In the genomic region with DNA sequence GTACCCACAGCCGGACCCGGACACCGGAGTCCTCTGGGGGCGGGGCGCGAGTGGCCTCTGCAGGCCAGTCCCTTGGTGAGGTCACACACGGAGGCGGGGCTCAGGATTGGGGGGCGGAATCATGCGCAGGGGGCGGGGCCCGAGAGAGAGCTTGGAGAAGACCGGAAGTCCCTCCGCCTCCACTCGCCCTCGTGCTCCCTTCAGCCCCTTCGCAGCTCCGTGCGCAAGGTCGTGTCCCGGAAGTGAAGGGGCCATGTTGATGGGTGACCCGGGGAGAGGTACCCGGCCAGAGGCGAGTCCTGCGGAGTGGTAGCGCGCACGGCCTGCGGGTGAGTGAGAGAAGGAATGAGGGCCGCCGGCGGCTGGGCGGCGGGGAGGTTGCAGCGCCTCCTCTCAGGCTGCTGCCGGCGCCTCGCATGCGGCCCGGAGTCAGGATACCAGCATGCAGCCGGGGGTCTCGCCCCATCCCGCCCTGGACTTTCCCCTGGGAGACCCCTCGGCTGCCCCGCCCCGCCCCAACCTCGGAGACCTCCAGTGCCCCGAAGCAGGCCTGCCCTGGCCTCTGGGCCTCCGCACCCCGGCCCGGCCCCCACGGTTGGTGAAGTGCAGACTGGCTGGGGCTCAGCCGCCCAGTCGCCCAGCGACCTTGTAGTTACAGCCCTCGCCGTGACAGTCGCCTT, we compare ENCODE assay signal across 1 cellular context.
A peak's percentile ranks its signal among the peaks of the same experiment; 100 is the strongest.
TF ChIP-seq lines count a peak whose summit lies in the region.

A gene (plus strand): TSS at position 182 of the 680 bp plus-strand sequence. CDS start 9,005 bp downstream, outside the sequence.

TF ChIP-seq in HepG2, 621 proteins besides CTCF, POLR2A, EP300 and RAD21 (continued from another document and continues in another):
- TF ChIP-seq, protein P1, sequence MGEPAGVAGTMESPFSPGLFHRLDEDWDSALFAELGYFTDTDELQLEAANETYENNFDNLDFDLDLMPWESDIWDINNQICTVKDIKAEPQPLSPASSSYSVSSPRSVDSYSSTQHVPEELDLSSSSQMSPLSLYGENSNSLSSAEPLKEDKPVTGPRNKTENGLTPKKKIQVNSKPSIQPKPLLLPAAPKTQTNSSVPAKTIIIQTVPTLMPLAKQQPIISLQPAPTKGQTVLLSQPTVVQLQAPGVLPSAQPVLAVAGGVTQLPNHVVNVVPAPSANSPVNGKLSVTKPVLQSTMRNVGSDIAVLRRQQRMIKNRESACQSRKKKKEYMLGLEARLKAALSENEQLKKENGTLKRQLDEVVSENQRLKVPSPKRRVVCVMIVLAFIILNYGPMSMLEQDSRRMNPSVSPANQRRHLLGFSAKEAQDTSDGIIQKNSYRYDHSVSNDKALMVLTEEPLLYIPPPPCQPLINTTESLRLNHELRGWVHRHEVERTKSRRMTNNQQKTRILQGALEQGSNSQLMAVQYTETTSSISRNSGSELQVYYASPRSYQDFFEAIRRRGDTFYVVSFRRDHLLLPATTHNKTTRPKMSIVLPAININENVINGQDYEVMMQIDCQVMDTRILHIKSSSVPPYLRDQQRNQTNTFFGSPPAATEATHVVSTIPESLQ (CRISPR knock-in tag; conservative IDR thresholded peaks at IDR 0.05), result no peak
- no peak for TF ChIP-seq ZNF484 (CRISPR knock-in tag; IDR thresholded peaks at IDR 0.05; ENCODE audit: borderline replicate concordance, low read depth)
- no peak for TF ChIP-seq THYN1 (CRISPR knock-in tag; IDR thresholded peaks at IDR 0.05; ENCODE audit: borderline replicate concordance, low read depth)
- TF ChIP-seq, protein P2, sequence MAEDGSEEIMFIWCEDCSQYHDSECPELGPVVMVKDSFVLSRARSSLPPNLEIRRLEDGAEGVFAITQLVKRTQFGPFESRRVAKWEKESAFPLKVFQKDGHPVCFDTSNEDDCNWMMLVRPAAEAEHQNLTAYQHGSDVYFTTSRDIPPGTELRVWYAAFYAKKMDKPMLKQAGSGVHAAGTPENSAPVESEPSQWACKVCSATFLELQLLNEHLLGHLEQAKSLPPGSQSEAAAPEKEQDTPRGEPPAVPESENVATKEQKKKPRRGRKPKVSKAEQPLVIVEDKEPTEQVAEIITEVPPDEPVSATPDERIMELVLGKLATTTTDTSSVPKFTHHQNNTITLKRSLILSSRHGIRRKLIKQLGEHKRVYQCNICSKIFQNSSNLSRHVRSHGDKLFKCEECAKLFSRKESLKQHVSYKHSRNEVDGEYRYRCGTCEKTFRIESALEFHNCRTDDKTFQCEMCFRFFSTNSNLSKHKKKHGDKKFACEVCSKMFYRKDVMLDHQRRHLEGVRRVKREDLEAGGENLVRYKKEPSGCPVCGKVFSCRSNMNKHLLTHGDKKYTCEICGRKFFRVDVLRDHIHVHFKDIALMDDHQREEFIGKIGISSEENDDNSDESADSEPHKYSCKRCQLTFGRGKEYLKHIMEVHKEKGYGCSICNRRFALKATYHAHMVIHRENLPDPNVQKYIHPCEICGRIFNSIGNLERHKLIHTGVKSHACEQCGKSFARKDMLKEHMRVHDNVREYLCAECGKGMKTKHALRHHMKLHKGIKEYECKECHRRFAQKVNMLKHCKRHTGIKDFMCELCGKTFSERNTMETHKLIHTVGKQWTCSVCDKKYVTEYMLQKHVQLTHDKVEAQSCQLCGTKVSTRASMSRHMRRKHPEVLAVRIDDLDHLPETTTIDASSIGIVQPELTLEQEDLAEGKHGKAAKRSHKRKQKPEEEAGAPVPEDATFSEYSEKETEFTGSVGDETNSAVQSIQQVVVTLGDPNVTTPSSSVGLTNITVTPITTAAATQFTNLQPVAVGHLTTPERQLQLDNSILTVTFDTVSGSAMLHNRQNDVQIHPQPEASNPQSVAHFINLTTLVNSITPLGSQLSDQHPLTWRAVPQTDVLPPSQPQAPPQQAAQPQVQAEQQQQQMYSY (CRISPR knock-in tag; IDR thresholded peaks at IDR 0.05), result no peak
- no peak for TF ChIP-seq ZNF354B (CRISPR knock-in tag; IDR thresholded peaks at IDR 0.05)
- TF ChIP-seq SAFB2 (CRISPR knock-in tag; IDR thresholded peaks at IDR 0.05; ENCODE audit: borderline replicate concordance, low read depth), result no peak; the same call in 1 of the 2 replicates
- no peak for TF ChIP-seq MTA3 (CRISPR knock-in tag; IDR thresholded peaks at IDR 0.05)
- TF ChIP-seq CREB1 (IDR thresholded peaks at IDR 0.05), result peak; percentile 57; the same call in 1 of the 2 replicates
- peak; percentile 59 for TF ChIP-seq CREB1 (CRISPR knock-in tag; IDR thresholded peaks at IDR 0.05)
- TF ChIP-seq, protein P3, sequence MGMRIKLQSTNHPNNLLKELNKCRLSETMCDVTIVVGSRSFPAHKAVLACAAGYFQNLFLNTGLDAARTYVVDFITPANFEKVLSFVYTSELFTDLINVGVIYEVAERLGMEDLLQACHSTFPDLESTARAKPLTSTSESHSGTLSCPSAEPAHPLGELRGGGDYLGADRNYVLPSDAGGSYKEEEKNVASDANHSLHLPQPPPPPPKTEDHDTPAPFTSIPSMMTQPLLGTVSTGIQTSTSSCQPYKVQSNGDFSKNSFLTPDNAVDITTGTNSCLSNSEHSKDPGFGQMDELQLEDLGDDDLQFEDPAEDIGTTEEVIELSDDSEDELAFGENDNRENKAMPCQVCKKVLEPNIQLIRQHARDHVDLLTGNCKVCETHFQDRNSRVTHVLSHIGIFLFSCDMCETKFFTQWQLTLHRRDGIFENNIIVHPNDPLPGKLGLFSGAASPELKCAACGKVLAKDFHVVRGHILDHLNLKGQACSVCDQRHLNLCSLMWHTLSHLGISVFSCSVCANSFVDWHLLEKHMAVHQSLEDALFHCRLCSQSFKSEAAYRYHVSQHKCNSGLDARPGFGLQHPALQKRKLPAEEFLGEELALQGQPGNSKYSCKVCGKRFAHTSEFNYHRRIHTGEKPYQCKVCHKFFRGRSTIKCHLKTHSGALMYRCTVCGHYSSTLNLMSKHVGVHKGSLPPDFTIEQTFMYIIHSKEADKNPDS (CRISPR knock-in tag; IDR thresholded peaks at IDR 0.05), result no peak
- no peak; the same call in 1 of the 2 replicates for TF ChIP-seq ZNF317 (CRISPR knock-in tag; IDR thresholded peaks at IDR 0.05)
- no peak for TF ChIP-seq TBX3 (IDR thresholded peaks at IDR 0.05; ENCODE audit: borderline replicate concordance)
- TF ChIP-seq, protein P4, sequence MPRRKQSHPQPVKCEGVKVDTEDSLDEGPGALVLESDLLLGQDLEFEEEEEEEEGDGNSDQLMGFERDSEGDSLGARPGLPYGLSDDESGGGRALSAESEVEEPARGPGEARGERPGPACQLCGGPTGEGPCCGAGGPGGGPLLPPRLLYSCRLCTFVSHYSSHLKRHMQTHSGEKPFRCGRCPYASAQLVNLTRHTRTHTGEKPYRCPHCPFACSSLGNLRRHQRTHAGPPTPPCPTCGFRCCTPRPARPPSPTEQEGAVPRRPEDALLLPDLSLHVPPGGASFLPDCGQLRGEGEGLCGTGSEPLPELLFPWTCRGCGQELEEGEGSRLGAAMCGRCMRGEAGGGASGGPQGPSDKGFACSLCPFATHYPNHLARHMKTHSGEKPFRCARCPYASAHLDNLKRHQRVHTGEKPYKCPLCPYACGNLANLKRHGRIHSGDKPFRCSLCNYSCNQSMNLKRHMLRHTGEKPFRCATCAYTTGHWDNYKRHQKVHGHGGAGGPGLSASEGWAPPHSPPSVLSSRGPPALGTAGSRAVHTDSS (CRISPR knock-in tag; conservative IDR thresholded peaks at IDR 0.05), result no peak
- TF ChIP-seq ADNP (CRISPR knock-in tag; IDR thresholded peaks at IDR 0.05), result no peak
- no peak for TF ChIP-seq NR2F2 (IDR thresholded peaks at IDR 0.05; ENCODE audit: borderline replicate concordance, low read depth)
- TF ChIP-seq, protein P5, sequence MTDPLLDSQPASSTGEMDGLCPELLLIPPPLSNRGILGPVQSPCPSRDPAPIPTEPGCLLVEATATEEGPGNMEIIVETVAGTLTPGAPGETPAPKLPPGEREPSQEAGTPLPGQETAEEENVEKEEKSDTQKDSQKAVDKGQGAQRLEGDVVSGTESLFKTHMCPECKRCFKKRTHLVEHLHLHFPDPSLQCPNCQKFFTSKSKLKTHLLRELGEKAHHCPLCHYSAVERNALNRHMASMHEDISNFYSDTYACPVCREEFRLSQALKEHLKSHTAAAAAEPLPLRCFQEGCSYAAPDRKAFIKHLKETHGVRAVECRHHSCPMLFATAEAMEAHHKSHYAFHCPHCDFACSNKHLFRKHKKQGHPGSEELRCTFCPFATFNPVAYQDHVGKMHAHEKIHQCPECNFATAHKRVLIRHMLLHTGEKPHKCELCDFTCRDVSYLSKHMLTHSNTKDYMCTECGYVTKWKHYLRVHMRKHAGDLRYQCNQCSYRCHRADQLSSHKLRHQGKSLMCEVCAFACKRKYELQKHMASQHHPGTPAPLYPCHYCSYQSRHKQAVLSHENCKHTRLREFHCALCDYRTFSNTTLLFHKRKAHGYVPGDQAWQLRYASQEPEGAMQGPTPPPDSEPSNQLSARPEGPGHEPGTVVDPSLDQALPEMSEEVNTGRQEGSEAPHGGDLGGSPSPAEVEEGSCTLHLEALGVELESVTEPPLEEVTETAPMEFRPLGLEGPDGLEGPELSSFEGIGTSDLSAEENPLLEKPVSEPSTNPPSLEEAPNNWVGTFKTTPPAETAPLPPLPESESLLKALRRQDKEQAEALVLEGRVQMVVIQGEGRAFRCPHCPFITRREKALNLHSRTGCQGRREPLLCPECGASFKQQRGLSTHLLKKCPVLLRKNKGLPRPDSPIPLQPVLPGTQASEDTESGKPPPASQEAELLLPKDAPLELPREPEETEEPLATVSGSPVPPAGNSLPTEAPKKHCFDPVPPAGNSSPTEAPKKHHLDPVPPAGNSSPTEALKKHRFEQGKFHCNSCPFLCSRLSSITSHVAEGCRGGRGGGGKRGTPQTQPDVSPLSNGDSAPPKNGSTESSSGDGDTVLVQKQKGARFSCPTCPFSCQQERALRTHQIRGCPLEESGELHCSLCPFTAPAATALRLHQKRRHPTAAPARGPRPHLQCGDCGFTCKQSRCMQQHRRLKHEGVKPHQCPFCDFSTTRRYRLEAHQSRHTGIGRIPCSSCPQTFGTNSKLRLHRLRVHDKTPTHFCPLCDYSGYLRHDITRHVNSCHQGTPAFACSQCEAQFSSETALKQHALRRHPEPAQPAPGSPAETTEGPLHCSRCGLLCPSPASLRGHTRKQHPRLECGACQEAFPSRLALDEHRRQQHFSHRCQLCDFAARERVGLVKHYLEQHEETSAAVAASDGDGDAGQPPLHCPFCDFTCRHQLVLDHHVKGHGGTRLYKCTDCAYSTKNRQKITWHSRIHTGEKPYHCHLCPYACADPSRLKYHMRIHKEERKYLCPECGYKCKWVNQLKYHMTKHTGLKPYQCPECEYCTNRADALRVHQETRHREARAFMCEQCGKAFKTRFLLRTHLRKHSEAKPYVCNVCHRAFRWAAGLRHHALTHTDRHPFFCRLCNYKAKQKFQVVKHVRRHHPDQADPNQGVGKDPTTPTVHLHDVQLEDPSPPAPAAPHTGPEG (CRISPR knock-in tag; IDR thresholded peaks at IDR 0.05), result no peak; the same call in 1 of the 2 replicates
- TF ChIP-seq HDAC2 (CRISPR knock-in tag; IDR thresholded peaks at IDR 0.05), result peak; percentile 65; the same call in 1 of the 2 replicates
- TF ChIP-seq ZNF878 (CRISPR knock-in tag; IDR thresholded peaks at IDR 0.05), result peak; percentile 83
- TF ChIP-seq, protein P6, sequence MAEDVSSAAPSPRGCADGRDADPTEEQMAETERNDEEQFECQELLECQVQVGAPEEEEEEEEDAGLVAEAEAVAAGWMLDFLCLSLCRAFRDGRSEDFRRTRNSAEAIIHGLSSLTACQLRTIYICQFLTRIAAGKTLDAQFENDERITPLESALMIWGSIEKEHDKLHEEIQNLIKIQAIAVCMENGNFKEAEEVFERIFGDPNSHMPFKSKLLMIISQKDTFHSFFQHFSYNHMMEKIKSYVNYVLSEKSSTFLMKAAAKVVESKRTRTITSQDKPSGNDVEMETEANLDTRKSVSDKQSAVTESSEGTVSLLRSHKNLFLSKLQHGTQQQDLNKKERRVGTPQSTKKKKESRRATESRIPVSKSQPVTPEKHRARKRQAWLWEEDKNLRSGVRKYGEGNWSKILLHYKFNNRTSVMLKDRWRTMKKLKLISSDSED (CRISPR knock-in tag; IDR thresholded peaks at IDR 0.05), result no peak
- TF ChIP-seq HCFC1 (IDR thresholded peaks at IDR 0.05; ENCODE audit: low read depth, low read length), result peak; percentile 57
- peak; percentile 74 for TF ChIP-seq KMT2A (CRISPR knock-in tag; IDR thresholded peaks at IDR 0.05)
- TF ChIP-seq ZNF879 (CRISPR knock-in tag; IDR thresholded peaks at IDR 0.05), result no peak
- TF ChIP-seq ZC3H13 (CRISPR knock-in tag; IDR thresholded peaks at IDR 0.05), result no peak
- no peak for TF ChIP-seq NFATC3 (CRISPR knock-in tag; IDR thresholded peaks at IDR 0.05)
- no peak for TF ChIP-seq TBP (CRISPR knock-in tag; IDR thresholded peaks at IDR 0.05)
- TF ChIP-seq LCORL (IDR thresholded peaks at IDR 0.05), result no peak
- 0 out of 2 replicates have a peak, but pooled peaks have one; percentile 52 for TF ChIP-seq LCORL (CRISPR knock-in tag; IDR thresholded peaks at IDR 0.05)
- no peak for TF ChIP-seq RELA (CRISPR knock-in tag; IDR thresholded peaks at IDR 0.05)
- TF ChIP-seq POLR2G (IDR thresholded peaks at IDR 0.05; ENCODE audit: low read depth, low read length), result peak; percentile 80
- TF ChIP-seq ZNF619 (CRISPR knock-in tag; IDR thresholded peaks at IDR 0.05), result no peak
- TF ChIP-seq, protein P7, sequence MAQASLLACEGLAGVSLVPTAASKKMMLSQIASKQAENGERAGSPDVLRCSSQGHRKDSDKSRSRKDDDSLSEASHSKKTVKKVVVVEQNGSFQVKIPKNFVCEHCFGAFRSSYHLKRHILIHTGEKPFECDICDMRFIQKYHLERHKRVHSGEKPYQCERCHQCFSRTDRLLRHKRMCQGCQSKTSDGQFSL (CRISPR knock-in tag; IDR thresholded peaks at IDR 0.05), result no peak
- TF ChIP-seq RBM22 (optimal IDR thresholded peaks at IDR 0.05; ENCODE audit: low read length), result no peak
- no peak for TF ChIP-seq ZFP36L2 (CRISPR knock-in tag; IDR thresholded peaks at IDR 0.05)
- TF ChIP-seq, protein P8, sequence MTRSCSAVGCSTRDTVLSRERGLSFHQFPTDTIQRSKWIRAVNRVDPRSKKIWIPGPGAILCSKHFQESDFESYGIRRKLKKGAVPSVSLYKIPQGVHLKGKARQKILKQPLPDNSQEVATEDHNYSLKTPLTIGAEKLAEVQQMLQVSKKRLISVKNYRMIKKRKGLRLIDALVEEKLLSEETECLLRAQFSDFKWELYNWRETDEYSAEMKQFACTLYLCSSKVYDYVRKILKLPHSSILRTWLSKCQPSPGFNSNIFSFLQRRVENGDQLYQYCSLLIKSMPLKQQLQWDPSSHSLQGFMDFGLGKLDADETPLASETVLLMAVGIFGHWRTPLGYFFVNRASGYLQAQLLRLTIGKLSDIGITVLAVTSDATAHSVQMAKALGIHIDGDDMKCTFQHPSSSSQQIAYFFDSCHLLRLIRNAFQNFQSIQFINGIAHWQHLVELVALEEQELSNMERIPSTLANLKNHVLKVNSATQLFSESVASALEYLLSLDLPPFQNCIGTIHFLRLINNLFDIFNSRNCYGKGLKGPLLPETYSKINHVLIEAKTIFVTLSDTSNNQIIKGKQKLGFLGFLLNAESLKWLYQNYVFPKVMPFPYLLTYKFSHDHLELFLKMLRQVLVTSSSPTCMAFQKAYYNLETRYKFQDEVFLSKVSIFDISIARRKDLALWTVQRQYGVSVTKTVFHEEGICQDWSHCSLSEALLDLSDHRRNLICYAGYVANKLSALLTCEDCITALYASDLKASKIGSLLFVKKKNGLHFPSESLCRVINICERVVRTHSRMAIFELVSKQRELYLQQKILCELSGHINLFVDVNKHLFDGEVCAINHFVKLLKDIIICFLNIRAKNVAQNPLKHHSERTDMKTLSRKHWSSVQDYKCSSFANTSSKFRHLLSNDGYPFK (CRISPR knock-in tag; IDR thresholded peaks at IDR 0.05; ENCODE audit: borderline replicate concordance), result peak; percentile 89; the same call in 1 of the 2 replicates
- peak; percentile 56 for TF ChIP-seq PTBP1 (IDR thresholded peaks at IDR 0.05; ENCODE audit: low read depth, low read length, poor library complexity, severe bottlenecking)
- peak; percentile 94 for TF ChIP-seq YY1 (IDR thresholded peaks at IDR 0.05; ENCODE audit: insufficient read depth, insufficient replicate concordance, low read depth, low read length)
